8 cellular contexts compared by ENCODE assay signal in the genomic region with DNA sequence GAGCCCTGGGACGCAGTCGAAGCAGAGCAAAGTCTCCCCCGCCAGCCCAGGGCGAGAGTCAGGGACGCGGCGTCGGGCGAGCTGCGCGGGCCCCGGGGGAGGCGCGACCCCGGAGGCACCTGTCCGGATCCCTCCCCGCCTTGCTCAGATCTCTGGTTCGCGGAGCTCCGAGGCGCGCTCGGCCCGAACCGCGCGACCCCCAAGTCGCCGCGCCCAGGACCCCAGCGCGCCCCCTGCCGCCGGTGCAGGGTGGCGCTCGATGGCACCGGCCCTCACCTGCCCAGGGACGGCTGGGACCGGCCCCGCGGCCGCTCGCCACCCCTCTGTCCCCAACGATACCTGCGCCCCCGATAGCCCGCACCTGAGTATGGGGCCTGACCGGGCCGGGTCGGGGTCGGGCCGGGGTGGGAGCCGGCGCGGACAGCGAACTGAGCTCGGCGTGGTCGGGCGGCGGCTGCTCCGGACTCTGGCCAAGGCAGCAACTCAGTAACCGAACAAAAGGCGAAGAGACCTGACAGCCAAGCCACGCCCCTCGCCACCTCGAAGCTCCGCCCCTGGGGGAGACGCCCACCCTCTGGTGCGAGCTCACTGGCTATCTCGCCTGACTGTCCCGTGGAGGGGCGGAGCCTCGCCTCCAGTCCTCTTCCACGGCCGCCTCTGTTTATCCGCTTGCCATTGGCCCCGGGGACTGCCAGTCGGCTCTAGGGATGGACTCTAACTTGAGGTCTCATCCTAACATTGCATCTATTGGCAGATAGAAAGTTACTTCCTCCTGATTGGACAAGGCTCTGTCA. TPM values are rescaled to one million over a fixed set of nuclear protein-coding genes. Genes with fewer than 3 reads are reported as not detected.
DNase-seq lines count a peak whose midpoint lies in the region; ATAC-seq, FAIRE-seq and TF ChIP-seq lines count a peak whose summit lies in the region.

Gene JUP (minus strand): TSS at position 485 of the 794 bp plus-strand sequence. CDS start 14,857 bp downstream, outside the sequence.

- H3K36me3 ChIP-seq in bronchial epithelial cell (ENCODE audit: control insufficient read depth, insufficient read depth, low read length) (peaks cover 8% of the 10 kb centered on the region), skeletal muscle satellite cell (ENCODE audit: insufficient read depth, low read length) (no peaks in the 10 kb centered on the region)

- H3K9me3 ChIP-seq in iPS-18c (ENCODE audit: control insufficient read depth, insufficient read depth, low read length) = no peaks in the 10 kb centered on the region
- no peaks in the 10 kb centered on the region for H3K9me3 ChIP-seq in skeletal muscle satellite cell (replicated peaks; ENCODE audit: low read length)

- peak within 1 kb of the TSS; percentile 79 for H3K4me2 ChIP-seq in skeletal muscle satellite cell (ENCODE audit: low read length)

- FAIRE-seq in bronchial epithelial cell (lab: Jason Lieb, UNC) = no peak

- DNase-seq in NCI-H2171 (lab: John Stamatoyannopoulos, UW) (peak; percentile 98), bronchial epithelial cell (ENCODE audit: low read depth) (no peak)

- H3K27me3 ChIP-seq in bronchial epithelial cell (ENCODE audit: control insufficient read depth, insufficient read depth, low read length) (no peaks in the 10 kb centered on the region), skeletal muscle satellite cell (ENCODE audit: control insufficient read depth, insufficient read depth, low read length) (peaks cover 40% of the 10 kb centered on the region)

- peak within 1 kb of the TSS; percentile 37 for H3K9ac ChIP-seq in skeletal muscle satellite cell (ENCODE audit: low read depth, low read length)

- TF ChIP-seq CTCF in GM12872 (IDR thresholded peaks at IDR 0.05; ENCODE audit: insufficient read depth, low read depth, low read length) (peak; percentile 30; the same call in 1 of the 3 replicates), WI38 (IDR thresholded peaks at IDR 0.05; ENCODE audit: low read depth, low read length) (peak; percentile 15; the same call in 1 of the 2 replicates), bronchial epithelial cell (IDR thresholded peaks at IDR 0.05; ENCODE audit: insufficient read depth, low read length, severe bottlenecking) (peak; percentile 51)

- H3K4me3 ChIP-seq in WI38 (ENCODE audit: low read depth, low read length) (peak within 1 kb of the TSS; percentile 61), bronchial epithelial cell (ENCODE audit: low read depth, low read length) (peak within 1 kb of the TSS; percentile 79), iPS-18c (ENCODE audit: insufficient read depth, low read depth, low read length) (peak within 1 kb of the TSS; percentile 88), skeletal muscle satellite cell (ENCODE audit: low read length) (peak within 1 kb of the TSS; percentile 67)

- H3K4me1 ChIP-seq in skeletal muscle satellite cell (ENCODE audit: control insufficient read depth, insufficient read depth, low read length) = peaks cover 26% of the 10 kb centered on the region

- ATAC-seq in HG02981 (IDR thresholded peaks at IDR 0.05; ENCODE audit: unreplicated experiment) (peak; percentile 72), GM19324 (IDR thresholded peaks at IDR 0.05; ENCODE audit: low FRiP score, unreplicated experiment) (no peak)

RNA-seq across cellular contexts. Expression of gene JUP, which starts in this region (rescaled TPM):
- 227 and 407 TPM in 2 replicates for total RNA-seq in bronchial epithelial cell
- 2.3 and 8.1 TPM in 2 replicates for total RNA-seq in skeletal muscle satellite cell (2012; rRNA removed)
